In genomic region chr1:53765656-53766055, GRCh38 we compare ENCODE assay signal across 12 cellular contexts. TPM values are rescaled to one million over a fixed set of nuclear protein-coding genes. Genes with fewer than 3 reads are reported as not detected.
A peak's percentile ranks its signal among the peaks of the same experiment; 100 is the strongest.
DNase-seq lines count a peak whose midpoint lies in the region; ATAC-seq lines count a peak whose summit lies in the region.
"Had no signal": no experiment of that assay in that cellular context is flagged by ENCODE, and none has a peak within 500 bp of the region (broad histone marks: within the 10 kb centered on the region; RNA-seq: fewer than 3 reads in every experiment).

No MANE protein-coding gene starts in this region.

- ATAC-seq in HG03135 (IDR thresholded peaks at IDR 0.05; ENCODE audit: unreplicated experiment), result no peak
- ATAC-seq in HG03460 (IDR thresholded peaks at IDR 0.05; ENCODE audit: unreplicated experiment), result no peak

- peaks cover 17% of the 10 kb centered on the region for H3K4me1 ChIP-seq in mesodermal cell (ENCODE audit: control insufficient read depth, insufficient read depth, low read length, poor library complexity, severe bottlenecking)
- H3K4me1 ChIP-seq: uterus had no signal

- DNase-seq in NCI-H82 (lab: John Stamatoyannopoulos, UW) (peak; percentile 27), NCI-H82 treated with DMSO at 0.1 percent for 48 hours (lab: John Stamatoyannopoulos, UW; ENCODE audit: unreplicated experiment) (no peak), astrocyte of the hippocampus (ENCODE audit: low read depth, low spot score) (peak; percentile 12), NCI-H1417 (lab: John Stamatoyannopoulos, UW) (no peak)
- DNase-seq in Jurkat, Clone E6-1 (ENCODE audit: low read depth, low spot score), result peak; percentile 25
- DNase-seq: activated CD4-positive, alpha-beta T cell treated with anti-CD3 and anti-CD28 coated beads, Interleukin-2, amount 50 U/mL, for 48 hours; caudate nucleus; uterus had no signal

- 60 to 83% methylated on average over 1 of the region's 1 CpG for WGBS in mesodermal cell (ENCODE audit: insufficient coverage in 2 of 2), 2 experiments

- H3K4me3 ChIP-seq in Jurkat, Clone E6-1 (ENCODE audit: low read length), result no peak overlapping the region
- H3K4me3 ChIP-seq in mesodermal cell (ENCODE audit: extremely low read depth, insufficient read depth, low read length, poor library complexity, severe bottlenecking), result no peak overlapping the region
- H3K4me3 ChIP-seq: uterus had no signal

- H3K9me3 ChIP-seq in mesodermal cell (ENCODE audit: control insufficient read depth, low read length), result no peaks in the 10 kb centered on the region
- H3K9me3 ChIP-seq: neutrophil, uterus had no signal

- H3K36me3 ChIP-seq in mesodermal cell (ENCODE audit: control insufficient read depth, insufficient read depth, low read length), result peaks cover 19% of the 10 kb centered on the region
- H3K36me3 ChIP-seq: uterus had no signal

- H3K27ac ChIP-seq in mesodermal cell (ENCODE audit: low read depth, low read length, severe bottlenecking), result peak overlapping the region; percentile 60
- H3K27ac ChIP-seq: neutrophil, uterus had no signal

RNA-seq across cellular contexts. Expression of gene GLIS1, which starts 26.7 kb away (rescaled TPM):
- not detected for polyA plus RNA-seq in Jurkat, Clone E6-1 (2012; ENCODE audit: insufficient read depth, insufficient read length)
- 1.00 TPM for polyA plus RNA-seq in mesodermal cell (2013, experiment 1 of 2)
- 0.81 TPM for polyA plus RNA-seq in mesodermal cell (2013, experiment 2 of 2)

Comparison
In these comparisons a context has a peak if more than half of its experiments do, and no peak if none do; other contexts are left out.
1. DNase-seq: peak in NCI-H82 (single experiment), Jurkat, Clone E6-1 (single experiment) and astrocyte of the hippocampus (single experiment); none in NCI-H82 treated with DMSO at 0.1 percent for 48 hours (single experiment) and NCI-H1417 (0 of 3).